In the genomic region with DNA sequence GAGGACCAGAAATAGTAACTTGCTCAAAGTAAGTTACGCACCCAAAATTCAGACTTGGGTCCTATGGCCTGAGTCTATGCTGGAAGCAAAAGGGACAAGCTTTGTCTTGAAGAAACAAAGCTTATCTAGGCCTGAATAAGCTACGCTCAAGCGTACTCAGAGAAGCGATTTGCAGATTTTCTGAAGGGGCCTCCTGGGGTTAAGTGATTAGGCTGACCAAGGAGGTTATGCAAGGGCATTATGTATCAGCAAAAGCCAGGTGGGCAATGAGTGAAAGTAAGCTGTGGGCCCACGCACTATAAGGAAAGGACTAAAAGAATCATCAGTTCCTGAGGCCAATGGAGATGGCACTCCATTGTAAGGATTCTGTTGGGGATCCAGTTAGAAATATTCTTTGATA, we compare ENCODE assay signal across 1 cellular context.
TF ChIP-seq lines count a peak whose summit lies in the region.

No MANE protein-coding gene starts in this region.

TF ChIP-seq in GM23338, 12 proteins besides CTCF, POLR2A, EP300 and RAD21 (continued from another document):
- TF ChIP-seq, protein P1, sequence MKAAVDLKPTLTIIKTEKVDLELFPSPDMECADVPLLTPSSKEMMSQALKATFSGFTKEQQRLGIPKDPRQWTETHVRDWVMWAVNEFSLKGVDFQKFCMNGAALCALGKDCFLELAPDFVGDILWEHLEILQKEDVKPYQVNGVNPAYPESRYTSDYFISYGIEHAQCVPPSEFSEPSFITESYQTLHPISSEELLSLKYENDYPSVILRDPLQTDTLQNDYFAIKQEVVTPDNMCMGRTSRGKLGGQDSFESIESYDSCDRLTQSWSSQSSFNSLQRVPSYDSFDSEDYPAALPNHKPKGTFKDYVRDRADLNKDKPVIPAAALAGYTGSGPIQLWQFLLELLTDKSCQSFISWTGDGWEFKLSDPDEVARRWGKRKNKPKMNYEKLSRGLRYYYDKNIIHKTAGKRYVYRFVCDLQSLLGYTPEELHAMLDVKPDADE (IDR thresholded peaks at IDR 0.05): no peak
TF ChIP-seq in GM23338: peak in this region for 0.
